Comparison of ENCODE assay signal across 9 cellular contexts in the genomic region with DNA sequence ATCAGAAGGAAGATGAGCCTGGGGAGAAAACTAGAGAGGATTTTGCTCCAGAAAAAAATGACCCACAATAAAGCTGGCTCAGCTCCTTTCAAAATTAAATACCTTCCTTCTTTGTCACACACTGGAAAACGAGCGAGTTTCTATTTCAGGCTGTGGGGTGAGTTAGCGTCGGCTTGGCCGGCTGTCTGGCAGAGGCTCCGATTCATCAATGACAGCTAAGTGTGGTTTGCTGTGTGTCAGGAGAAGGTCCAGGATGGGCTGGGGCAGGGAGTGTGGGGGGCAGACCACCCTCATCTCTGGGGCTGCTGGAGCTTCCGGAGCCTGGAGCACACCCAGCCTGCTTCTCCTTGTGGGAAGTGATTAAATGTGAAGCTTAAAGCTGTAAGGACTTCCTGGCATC.
A peak's percentile ranks its signal among the peaks of the same experiment; 100 is the strongest.
DNase-seq lines count a peak whose midpoint lies in the region; ATAC-seq and TF ChIP-seq lines count a peak whose summit lies in the region.
"Had no signal": no experiment of that assay in that cellular context is flagged by ENCODE, and none has a peak within 500 bp of the region (broad histone marks: within the 10 kb centered on the region; RNA-seq: fewer than 3 reads in every experiment).

No MANE protein-coding gene starts in this region.

- CTCF ChIA-PET in PC-9 (lab: Charles Lee) = no interaction called here
- CTCF ChIA-PET in activated CD4-positive, alpha-beta memory T cell treated with anti-CD3 and anti-CD28 coated beads for 36 hours (lab: Charles Lee) = no interaction called here

- H3K79me2 ChIP-seq in PC-9 (ENCODE audit: low read depth) = no peaks in the 10 kb centered on the region

- no peaks in the 10 kb centered on the region for H3K9me2 ChIP-seq in PC-9 (ENCODE audit: insufficient read depth)

- intact Hi-C loops in PC-9 (cut with micrococcal nuclease; ENCODE audit: unreplicated experiment) (no loop called here), ovary (cut with DNase I) (loop anchor here in 1 of 4 donors (5.0 to 10.0 kb wide), 3 partner anchors 119 to 189 kb away; partner anchors contain the start of gene ETS2)
- intact Hi-C loops in activated CD4-positive, alpha-beta memory T cell treated with anti-CD3 and anti-CD28 coated beads for 36 hours (cut with micrococcal nuclease) = no loop called here

- peak; percentile 43 for DNase-seq in CMK (ENCODE audit: low read depth)
- DNase-seq in PC-9 = peak; percentile 26 to 45
- peak; percentile 85 for DNase-seq in fibroblast of gingiva (ENCODE audit: low read depth)
- DNase-seq in ovary = peak; percentile 72 to 80 (median 75)
- DNase-seq in activated CD4-positive, alpha-beta memory T cell treated with anti-CD3 and anti-CD28 coated beads for 36 hours = no peak
- no peak for DNase-seq in globus pallidus (ENCODE audit: low spot score)
- no peak for DNase-seq in NCI-H69 (lab: John Stamatoyannopoulos, UW)
- DNase-seq: activated CD4-positive, alpha-beta T cell treated with anti-CD3 and anti-CD28 coated beads for 48 hours had no signal

- BruUV-seq in PC-9 (replicated peaks; lab: Mats Ljungman, UMichigan) = no TSS peak

- H3K27ac ChIP-seq in PC-9 (no peak overlapping the region), ovary (peak overlapping the region; percentile 47 to 64)

- TF ChIP-seq EP300 in ovary (IDR thresholded peaks at IDR 0.05) = no peak

- peaks cover 18% of the 10 kb centered on the region for H3K27me3 Mint-ChIP-seq in activated CD4-positive, alpha-beta memory T cell treated with anti-CD3 and anti-CD28 coated beads for 36 hours

- no peak overlapping the region for H3K4me3 Mint-ChIP-seq in activated CD4-positive, alpha-beta memory T cell treated with anti-CD3 and anti-CD28 coated beads for 36 hours

- peaks cover 38% of the 10 kb centered on the region for H3K4me1 ChIP-seq in PC-9 (replicated peaks; ENCODE audit: insufficient read depth)
- H3K4me1 ChIP-seq in ovary (ENCODE audit: insufficient read depth) = peaks cover 5% of the 10 kb centered on the region

- WGBS in ovary, 3 donors = 0 to 3% (median 1%) methylated on average over 7 of the region's 7 CpGs

- ATAC-seq in HG03196 (IDR thresholded peaks at IDR 0.05; ENCODE audit: unreplicated experiment) = no peak

- POLR2A ChIA-PET in PC-9 (lab: Charles Lee; ENCODE audit: unreplicated experiment) = interaction anchor here (0.6 kb wide), 1 partner anchor 122 kb away, joined by 3 read pairs; no protein-coding TSS in a partner anchor
- POLR2A ChIA-PET in activated CD4-positive, alpha-beta memory T cell treated with anti-CD3 and anti-CD28 coated beads for 36 hours (lab: Charles Lee) = no interaction called here

- peaks cover 8% of the 10 kb centered on the region for H3K9me3 Mint-ChIP-seq in activated CD4-positive, alpha-beta memory T cell treated with anti-CD3 and anti-CD28 coated beads for 36 hours

- H3K27ac Mint-ChIP-seq in activated CD4-positive, alpha-beta memory T cell treated with anti-CD3 and anti-CD28 coated beads for 36 hours = no peak overlapping the region

- H4K20me1 ChIP-seq in PC-9 (ENCODE audit: insufficient read depth) = no peaks in the 10 kb centered on the region

- H3K36me3 Mint-ChIP-seq in activated CD4-positive, alpha-beta memory T cell treated with anti-CD3 and anti-CD28 coated beads for 36 hours = no peaks in the 10 kb centered on the region

- H3K4me3 ChIP-seq in PC-9 = peak overlapping the region; percentile 26; the same call in 1 of the 2 replicates
- no peak overlapping the region for H3K4me3 ChIP-seq in ovary

- H3F3A ChIP-seq in PC-9 (ENCODE audit: insufficient read depth, low read depth) = peaks cover 6% of the 10 kb centered on the region; the same call in 1 of the 2 replicates

- H2AFZ ChIP-seq in PC-9 = no peak overlapping the region

- no peak for TF ChIP-seq POLR2A in ovary (IDR thresholded peaks at IDR 0.05)

- H3K4me1 Mint-ChIP-seq in activated CD4-positive, alpha-beta memory T cell treated with anti-CD3 and anti-CD28 coated beads for 36 hours (ENCODE audit: low read depth) = no peaks in the 10 kb centered on the region

- H3K36me3 ChIP-seq in PC-9 (ENCODE audit: low read depth) (no peaks in the 10 kb centered on the region), ovary (no peaks in the 10 kb centered on the region)

- H3K9me3 ChIP-seq in PC-9 (ENCODE audit: insufficient read depth, low read depth) (no peaks in the 10 kb centered on the region), ovary (no peaks in the 10 kb centered on the region)

- TF ChIP-seq CTCF in PC-9 (conservative IDR thresholded peaks at IDR 0.05) (no peak), ovary (IDR thresholded peaks at IDR 0.05) (no peak)

- no peaks in the 10 kb centered on the region for H3K27me3 ChIP-seq in PC-9 (ENCODE audit: insufficient read depth, low read depth)
- H3K27me3 ChIP-seq in ovary = no peaks in the 10 kb centered on the region

- H3K4me2 ChIP-seq in PC-9 = peak overlapping the region; percentile 75

Comparison
In these comparisons a context has a peak if more than half of its experiments do, and no peak if none do; other contexts are left out.
1. DNase-seq: peak in CMK (single experiment), PC-9 (2 of 2), fibroblast of gingiva (single experiment) and ovary (5 of 5); none in activated CD4-positive, alpha-beta memory T cell treated with anti-CD3 and anti-CD28 coated beads for 36 hours (single experiment), globus pallidus (single experiment) and NCI-H69 (single experiment).